Comparison of ENCODE assay signal across 8 cellular contexts in genomic region chr17:81635973-81636504, GRCh38. TPM values are rescaled to one million over a fixed set of nuclear protein-coding genes. Genes with fewer than 3 reads are reported as not detected.
DNase-seq lines count a peak whose midpoint lies in the region; ATAC-seq, FAIRE-seq and TF ChIP-seq lines count a peak whose summit lies in the region.

No MANE protein-coding gene starts in this region.

- dilution Hi-C loops in endothelial cell of umbilical vein (cut with MboI; ENCODE audit: extremely low pct_ligation_motif_present, low sequenced_read_pairs), result no loop called here

- CTCF ChIA-PET in endothelial cell of umbilical vein (lab: Charles Lee), result interaction anchor here (1.0 to 1.1 kb wide), 2 partner anchors 12 to 29 kb away, joined by 3 to 4 read pairs; no protein-coding TSS in a partner anchor

- TSS peak; percentile 42 for BruUV-seq in endothelial cell of umbilical vein (replicated peaks; lab: Mats Ljungman, UMichigan)

- no peak for DNase-seq in activated CD4-positive, CD25-positive, alpha-beta regulatory T cell treated with anti-CD3 and anti-CD28 coated beads, Interleukin-2, amount 50 U/mL, for 72 hours
- DNase-seq in endothelial cell of umbilical vein (ENCODE audit: low read depth, low spot score), result no peak
- peak; percentile 27 for DNase-seq in non-pigmented ciliary epithelial cell (ENCODE audit: low read depth)
- DNase-seq in stimulated activated CD4-positive, alpha-beta T cell treated with anti-CD3 and anti-CD28 coated beads, Interleukin-2, amount 100 ng/mL, for 48 hours, result no peak
- no peak for DNase-seq in mesenteric fat pad (ENCODE audit: low spot score)

- TF ChIP-seq POLR2A in endothelial cell of umbilical vein (IDR thresholded peaks at IDR 0.05; ENCODE audit: low read depth, low read length), result no peak

- peak; percentile 6 to 10 for ATAC-seq in activated CD4-positive, CD25-positive, alpha-beta regulatory T cell treated with anti-CD3 and anti-CD28 coated beads, Interleukin-2, amount 50 U/mL, for 24 hours
- ATAC-seq in HG02678 (IDR thresholded peaks at IDR 0.05; ENCODE audit: unreplicated experiment), result no peak

- no peak for TF ChIP-seq CTCF in endothelial cell of umbilical vein (IDR thresholded peaks at IDR 0.05; ENCODE audit: extremely low read depth in 1 of 2, insufficient read depth in 1 of 2, low read depth in 1 of 2, low read length in 2 of 2)

- H3K4me2 ChIP-seq in endothelial cell of umbilical vein (ENCODE audit: insufficient read depth, low read length), result peak overlapping the region; percentile 89

- H3K27me3 ChIP-seq in endothelial cell of umbilical vein (ENCODE audit: control insufficient read depth in 2 of 2, insufficient read depth in 2 of 2, low read length in 2 of 2), result no peaks in the 10 kb centered on the region

- intact Hi-C loops in endothelial cell of umbilical vein (cut with micrococcal nuclease), result loop anchor here (2.0 kb wide), 1 partner anchor 31 kb away; the partner anchor contains the start of genes CCDC137 and OXLD1

- peaks cover 6% of the 10 kb centered on the region for H4K20me1 ChIP-seq in endothelial cell of umbilical vein (replicated peaks; ENCODE audit: control insufficient read depth, extremely low read depth, insufficient read depth, low read length)

- peak; percentile 83 for FAIRE-seq in endothelial cell of umbilical vein (lab: Jason Lieb, UNC)

- POLR2A ChIA-PET in endothelial cell of umbilical vein (lab: Charles Lee), result interaction anchor here (0.9 kb wide), 1 partner anchor 20 kb away, joined by 4 read pairs; the partner anchor contains the start of gene PDE6G

- H3K9me3 ChIP-seq in endothelial cell of umbilical vein (replicated peaks; ENCODE audit: control insufficient read depth, insufficient read depth, low read length), result no peaks in the 10 kb centered on the region

- H3K36me3 ChIP-seq in endothelial cell of umbilical vein (ENCODE audit: control insufficient read depth in 2 of 2, extremely low read depth in 1 of 2, insufficient read depth in 2 of 2, low read length in 2 of 2), result no peaks in the 10 kb centered on the region

- peak overlapping the region; percentile 70 to 91 (median 84) for H3K4me3 ChIP-seq in endothelial cell of umbilical vein (replicated peaks in 1 of 3; ENCODE audit: insufficient read depth in 1 of 3, low read depth in 1 of 3, low read length in 3 of 3)

- peak overlapping the region; percentile 75 for H3K27ac ChIP-seq in endothelial cell of umbilical vein (ENCODE audit: insufficient read depth, low read depth, low read length)

- no peaks in the 10 kb centered on the region for H3K9me1 ChIP-seq in endothelial cell of umbilical vein (replicated peaks; ENCODE audit: control insufficient read depth, extremely low read depth, insufficient read depth, low read length)

- peaks cover 11% of the 10 kb centered on the region for H3K4me1 ChIP-seq in endothelial cell of umbilical vein (ENCODE audit: control insufficient read depth, extremely low read depth, insufficient read depth, low read length)

- H2AFZ ChIP-seq in endothelial cell of umbilical vein (ENCODE audit: low read depth, low read length), result no peak overlapping the region

- peaks cover 53% of the 10 kb centered on the region for H3K79me2 ChIP-seq in endothelial cell of umbilical vein (ENCODE audit: control insufficient read depth, insufficient read depth, low read length)

- H3K9ac ChIP-seq in endothelial cell of umbilical vein (replicated peaks; ENCODE audit: extremely low read depth, insufficient read depth, low read length), result peak overlapping the region; percentile 93

TF ChIP-seq in PFSK-1, 5 proteins besides CTCF, POLR2A, EP300 and RAD21 (continues in another document):
- no peak for TF ChIP-seq POLR2AphosphoS5 (IDR thresholded peaks at IDR 0.05; ENCODE audit: low read depth, low read length)
- no peak for TF ChIP-seq FOXP2 (optimal IDR thresholded peaks at IDR 0.05; ENCODE audit: borderline replicate concordance, extremely low read depth, extremely low read length, insufficient read depth)

TF ChIP-seq in endothelial cell of umbilical vein, 7 proteins besides CTCF, POLR2A, EP300 and RAD21:
- TF ChIP-seq JUN (IDR thresholded peaks at IDR 0.05; ENCODE audit: borderline replicate concordance, insufficient read depth, insufficient read length, low read depth) (no peak), POLR2AphosphoS5 (IDR thresholded peaks at IDR 0.05; ENCODE audit: insufficient read depth, low read depth, low read length) (no peak), MAX (IDR thresholded peaks at IDR 0.05; ENCODE audit: insufficient read depth, insufficient read length) (no peak), FOS (IDR thresholded peaks at IDR 0.05; ENCODE audit: borderline replicate concordance, insufficient read depth, low read length) (no peak), MYC (IDR thresholded peaks at IDR 0.05; ENCODE audit: low read depth, low read length) (no peak), EZH2 (IDR thresholded peaks at IDR 0.05; ENCODE audit: borderline replicate concordance, low read depth, low read length, severe bottlenecking) (no peak), GATA2 (IDR thresholded peaks at IDR 0.05; ENCODE audit: insufficient read depth, insufficient read length, low read depth, low read length) (no peak)

RNA-seq across cellular contexts. Expression of gene NPLOC4, which starts 0.9 kb away (rescaled TPM):
- polyA plus RNA-seq in PFSK-1 (2012; ENCODE audit: insufficient read length, low read depth), result 116 TPM
- total RNA-seq in endothelial cell of umbilical vein, result 150 and 160 TPM in 2 replicates
- 175 and 181 TPM in 2 replicates for polyA plus RNA-seq in endothelial cell of umbilical vein
- 148 and 157 TPM in 2 replicates for polyA plus RNA-seq in endothelial cell of umbilical vein (2011; cell fraction: cytosol; rRNA removed)
- 200 and 214 TPM in 2 replicates for polyA plus RNA-seq in endothelial cell of umbilical vein (2011; cell fraction: nucleus; rRNA removed)
- 90.2 and 96.0 TPM in 2 replicates for polyA plus RNA-seq in endothelial cell of umbilical vein (2012)
- 189 and 293 TPM in 2 replicates for polyA minus RNA-seq in endothelial cell of umbilical vein
- polyA minus RNA-seq in endothelial cell of umbilical vein (2011; cell fraction: cytosol; rRNA and poly(A)+ RNA removed), result 69.6 TPM
- 104 and 106 TPM in 2 replicates for polyA minus RNA-seq in endothelial cell of umbilical vein (2011; cell fraction: nucleus; rRNA and poly(A)+ RNA removed)
- 129 TPM for total RNA-seq in mesenteric fat pad

RNA-seq across cellular contexts. Expression of gene TSPAN10, which starts 1.0 kb away (rescaled TPM):
- polyA plus RNA-seq in PFSK-1 (2012; ENCODE audit: insufficient read length, low read depth), result 2.2 TPM
- 0.44 and 0.91 TPM in 2 replicates for total RNA-seq in endothelial cell of umbilical vein
- 1.1 TPM in 2 replicates for polyA plus RNA-seq in endothelial cell of umbilical vein
- polyA plus RNA-seq in endothelial cell of umbilical vein (2011; cell fraction: cytosol; rRNA removed), result 0.31 and 0.45 TPM in 2 replicates
- polyA plus RNA-seq in endothelial cell of umbilical vein (2011; cell fraction: nucleus; rRNA removed), result 0.22 and 0.45 TPM in 2 replicates
- 0.15 TPM in 1 of 2 replicates, not detected in the other for polyA plus RNA-seq in endothelial cell of umbilical vein (2012)
- 1.8 TPM in 1 of 2 replicates, not detected in the other for polyA minus RNA-seq in endothelial cell of umbilical vein
- 0.82 TPM for polyA minus RNA-seq in endothelial cell of umbilical vein (2011; cell fraction: cytosol; rRNA and poly(A)+ RNA removed)
- 0.48 TPM in 1 of 2 replicates, not detected in the other for polyA minus RNA-seq in endothelial cell of umbilical vein (2011; cell fraction: nucleus; rRNA and poly(A)+ RNA removed)
- total RNA-seq in mesenteric fat pad, result 0.29 TPM

RNA-seq across cellular contexts. Expression of gene PDE6G, which starts 20.3 kb away (rescaled TPM):
- 1.2 TPM for polyA plus RNA-seq in PFSK-1 (2012; ENCODE audit: insufficient read length, low read depth)
- total RNA-seq in endothelial cell of umbilical vein (1.4 and 1.8 TPM in 2 replicates), mesenteric fat pad (1.3 TPM)
- 3.7 and 5.1 TPM in 2 replicates for polyA plus RNA-seq in endothelial cell of umbilical vein
- polyA plus RNA-seq in endothelial cell of umbilical vein (2011; cell fraction: cytosol; rRNA removed), result 2.0 and 3.3 TPM in 2 replicates
- 0.37 and 0.60 TPM in 2 replicates for polyA plus RNA-seq in endothelial cell of umbilical vein (2011; cell fraction: nucleus; rRNA removed)
- 0.46 TPM in 1 of 2 replicates, not detected in the other for polyA plus RNA-seq in endothelial cell of umbilical vein (2012)
- polyA minus RNA-seq in endothelial cell of umbilical vein, result 0.73 and 2.2 TPM in 2 replicates
- not detected for polyA minus RNA-seq in endothelial cell of umbilical vein (2011; cell fraction: cytosol; rRNA and poly(A)+ RNA removed)
- polyA minus RNA-seq in endothelial cell of umbilical vein (2011; cell fraction: nucleus; rRNA and poly(A)+ RNA removed), result not detected in 2 replicates

RNA-seq across cellular contexts. Expression of gene OXLD1, which starts 30.4 kb away (rescaled TPM):
- 96.6 TPM for polyA plus RNA-seq in PFSK-1 (2012; ENCODE audit: insufficient read length, low read depth)
- total RNA-seq in endothelial cell of umbilical vein, result 18.5 and 20.1 TPM in 2 replicates
- polyA plus RNA-seq in endothelial cell of umbilical vein, result 35.2 and 47.6 TPM in 2 replicates
- polyA plus RNA-seq in endothelial cell of umbilical vein (2011; cell fraction: cytosol; rRNA removed), result 17.9 and 30.2 TPM in 2 replicates
- 26.7 and 30.7 TPM in 2 replicates for polyA plus RNA-seq in endothelial cell of umbilical vein (2011; cell fraction: nucleus; rRNA removed)
- 16.8 and 22.3 TPM in 2 replicates for polyA plus RNA-seq in endothelial cell of umbilical vein (2012)
- 7.7 and 9.5 TPM in 2 replicates for polyA minus RNA-seq in endothelial cell of umbilical vein
- 19.2 TPM for polyA minus RNA-seq in endothelial cell of umbilical vein (2011; cell fraction: cytosol; rRNA and poly(A)+ RNA removed)
- polyA minus RNA-seq in endothelial cell of umbilical vein (2011; cell fraction: nucleus; rRNA and poly(A)+ RNA removed), result 2.4 and 4.7 TPM in 2 replicates
- total RNA-seq in mesenteric fat pad, result 27.5 TPM

RNA-seq across cellular contexts. Expression of gene CCDC137, which starts 30.5 kb away (rescaled TPM):
- polyA plus RNA-seq in PFSK-1 (2012; ENCODE audit: insufficient read length, low read depth), result 99.0 TPM
- total RNA-seq in endothelial cell of umbilical vein, result 32.2 and 32.7 TPM in 2 replicates
- 12.9 and 18.1 TPM in 2 replicates for polyA plus RNA-seq in endothelial cell of umbilical vein
- 15.1 and 17.5 TPM in 2 replicates for polyA plus RNA-seq in endothelial cell of umbilical vein (2011; cell fraction: cytosol; rRNA removed)
- polyA plus RNA-seq in endothelial cell of umbilical vein (2011; cell fraction: nucleus; rRNA removed), result 14.5 and 18.0 TPM in 2 replicates
- 19.9 and 25.1 TPM in 2 replicates for polyA plus RNA-seq in endothelial cell of umbilical vein (2012)
- 2.8 and 5.3 TPM in 2 replicates for polyA minus RNA-seq in endothelial cell of umbilical vein
- polyA minus RNA-seq in endothelial cell of umbilical vein (2011; cell fraction: cytosol; rRNA and poly(A)+ RNA removed), result 6.9 TPM
- 2.1 and 6.8 TPM in 2 replicates for polyA minus RNA-seq in endothelial cell of umbilical vein (2011; cell fraction: nucleus; rRNA and poly(A)+ RNA removed)
- 11.9 TPM for total RNA-seq in mesenteric fat pad
